In the genomic region with DNA sequence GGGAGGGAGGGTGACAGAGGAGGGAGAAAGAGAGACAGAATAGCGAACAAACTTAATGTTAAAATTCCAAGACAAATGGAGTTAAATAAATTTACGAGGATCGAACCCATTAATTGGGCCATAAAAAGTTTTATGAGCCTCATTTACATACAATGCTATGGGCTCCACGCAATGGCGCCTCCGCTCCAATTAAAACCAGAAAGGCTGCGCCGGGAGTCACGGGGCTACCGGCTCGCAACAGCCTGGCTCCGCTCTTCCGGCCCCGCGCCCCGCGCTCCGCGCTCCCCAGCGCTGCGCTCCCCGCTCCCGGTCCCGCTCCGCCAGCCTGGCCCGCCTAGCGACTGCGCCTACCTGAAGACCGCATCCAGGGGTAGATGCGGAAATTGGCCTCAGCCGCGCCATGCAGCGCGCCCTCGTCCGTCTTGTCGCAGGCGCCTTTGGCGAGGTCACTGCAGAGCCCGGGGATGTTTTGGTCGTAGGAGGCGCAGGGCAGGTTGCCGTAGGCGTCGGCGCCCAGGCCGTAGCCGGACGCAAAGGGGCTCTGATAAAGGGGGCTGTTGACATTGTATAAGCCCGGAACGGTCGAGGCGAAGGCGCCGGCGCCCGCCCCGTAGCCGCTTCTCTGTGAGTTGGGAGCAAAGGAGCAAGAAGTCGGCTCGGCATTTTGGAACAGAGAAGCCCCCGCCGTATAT, we compare ENCODE assay signal across 9 cellular contexts. TPM values are rescaled to one million over a fixed set of nuclear protein-coding genes. Genes with fewer than 3 reads are reported as not detected.
DNase-seq lines count a peak whose midpoint lies in the region; TF ChIP-seq lines count a peak whose summit lies in the region.
"Had no signal": no experiment of that assay in that cellular context is flagged by ENCODE, and none has a peak within 500 bp of the region (broad histone marks: within the 10 kb centered on the region; RNA-seq: fewer than 3 reads in every experiment).

No MANE protein-coding gene starts in this region.

- peak; percentile 19; the same call in 1 of the 2 replicates for TF ChIP-seq CTCF in LNCaP clone FGC (IDR thresholded peaks at IDR 0.05; ENCODE audit: control insufficient read depth, extremely low read depth, insufficient read depth)
- no peak for TF ChIP-seq CTCF in neural progenitor cell (IDR thresholded peaks at IDR 0.05)

- DNase-seq in CD8-positive, alpha-beta memory T cell, result no peak
- no peak for DNase-seq in LNCaP clone FGC (ENCODE audit: low read depth)
- peak; percentile 47 for DNase-seq in neural progenitor cell (ENCODE audit: low spot score)
- no peak for DNase-seq in cortex of kidney (lab: John Stamatoyannopoulos, UW)
- no peak for DNase-seq in GF-D8 (lab: John Stamatoyannopoulos, UW)
- no peak for DNase-seq in 8988T
- no peak for DNase-seq in SW 1271 (lab: John Stamatoyannopoulos, UW)

- H3K9ac ChIP-seq in neural progenitor cell, result no peak overlapping the region

- H3K4me3 ChIP-seq in CD8-positive, alpha-beta memory T cell (ENCODE audit: low read length), result no peak overlapping the region
- peak overlapping the region; percentile 28 for H3K4me3 ChIP-seq in LNCaP clone FGC (ENCODE audit: low read depth, low read length)
- H3K4me3 ChIP-seq in neural progenitor cell, result peak overlapping the region; percentile 18

- intact Hi-C loops in dendritic cell treated with granulocyte-macrophage colony-stimulating factor and Interleukin-4, amounts not matched to agents 40 ng/mL and 50 ng/mL, for 4 days (cut with micrococcal nuclease), result loop anchor here (10.0 kb wide), 1 partner anchor 61 kb away; a partner anchor contains a TSS

- POLR2A ChIA-PET in CD8-positive, alpha-beta memory T cell (lab: Charles Lee), result no interaction called here

- no peaks in the 10 kb centered on the region for H3K9me3 ChIP-seq in CD8-positive, alpha-beta memory T cell (ENCODE audit: low read length)
- no peaks in the 10 kb centered on the region for H3K9me3 ChIP-seq in neural progenitor cell (ENCODE audit: low read depth)

- H3K4me1 ChIP-seq in CD8-positive, alpha-beta memory T cell (ENCODE audit: insufficient read depth, low read length), result peaks cover 48% of the 10 kb centered on the region
- H3K4me1 ChIP-seq in neural progenitor cell, result no peaks in the 10 kb centered on the region

- H2AFZ ChIP-seq in neural progenitor cell (replicated peaks), result no peak overlapping the region

- peaks cover 88% of the 10 kb centered on the region for H3K27me3 ChIP-seq in CD8-positive, alpha-beta memory T cell (ENCODE audit: insufficient read depth, low read length, poor library complexity, severe bottlenecking)
- peaks cover 100% of the 10 kb centered on the region for H3K27me3 ChIP-seq in neural progenitor cell

- H3K27ac Mint-ChIP-seq in CD8-positive, alpha-beta memory T cell, result peak overlapping the region in 5 of 8 donors; percentile 38 to 89 (median 64)
- no peak overlapping the region for H3K27ac Mint-ChIP-seq in dendritic cell treated with granulocyte-macrophage colony-stimulating factor and Interleukin-4, amounts not matched to agents 40 ng/mL and 50 ng/mL, for 4 days
- no peak overlapping the region for H3K27ac Mint-ChIP-seq in neural progenitor cell

- H3K79me2 ChIP-seq in neural progenitor cell (ENCODE audit: low read depth), result no peaks in the 10 kb centered on the region

- H3K9me3 Mint-ChIP-seq in CD8-positive, alpha-beta memory T cell, result peaks cover 0 to 14% (median 0%) of the 10 kb centered on the region in 5 donors
- no peaks in the 10 kb centered on the region for H3K9me3 Mint-ChIP-seq in dendritic cell treated with granulocyte-macrophage colony-stimulating factor and Interleukin-4, amounts not matched to agents 40 ng/mL and 50 ng/mL, for 4 days
- peaks cover 23% of the 10 kb centered on the region for H3K9me3 Mint-ChIP-seq in neural progenitor cell

- peak overlapping the region; percentile 56 to 85 (median 72) for H3K4me3 Mint-ChIP-seq in CD8-positive, alpha-beta memory T cell
- H3K4me3 Mint-ChIP-seq in dendritic cell treated with granulocyte-macrophage colony-stimulating factor and Interleukin-4, amounts not matched to agents 40 ng/mL and 50 ng/mL, for 4 days, result peak overlapping the region; percentile 73
- H3K4me3 Mint-ChIP-seq in neural progenitor cell, result peak overlapping the region; percentile 68

- peaks cover 0 to 2% (median 0%) of the 10 kb centered on the region in 3 donors for H3K36me3 Mint-ChIP-seq in CD8-positive, alpha-beta memory T cell
- no peaks in the 10 kb centered on the region for H3K36me3 Mint-ChIP-seq in dendritic cell treated with granulocyte-macrophage colony-stimulating factor and Interleukin-4, amounts not matched to agents 40 ng/mL and 50 ng/mL, for 4 days (ENCODE audit: low read depth)
- H3K36me3 Mint-ChIP-seq in neural progenitor cell, result peaks cover 4% of the 10 kb centered on the region

- CTCF ChIA-PET in CD8-positive, alpha-beta memory T cell (lab: Charles Lee), result interaction anchor here (1.4 to 2.0 kb wide), 5 partner anchors 24 to 1263 kb away, joined by 3 to 8 read pairs (median 6); no protein-coding TSS in a partner anchor

- H3K36me3 ChIP-seq in CD8-positive, alpha-beta memory T cell (ENCODE audit: insufficient read depth, low read length), result no peaks in the 10 kb centered on the region
- no peaks in the 10 kb centered on the region for H3K36me3 ChIP-seq in neural progenitor cell

- peaks cover 74% of the 10 kb centered on the region for H4K20me1 ChIP-seq in neural progenitor cell (ENCODE audit: low read depth)

- H3K27ac ChIP-seq in CD8-positive, alpha-beta memory T cell (ENCODE audit: low read depth, low read length), result no peak overlapping the region
- no peak overlapping the region for H3K27ac ChIP-seq in neural progenitor cell

- H3K27me3 Mint-ChIP-seq in CD8-positive, alpha-beta memory T cell, result peaks cover 87 to 92% of the 10 kb centered on the region in 2 donors
- peaks cover 99% of the 10 kb centered on the region for H3K27me3 Mint-ChIP-seq in dendritic cell treated with granulocyte-macrophage colony-stimulating factor and Interleukin-4, amounts not matched to agents 40 ng/mL and 50 ng/mL, for 4 days
- H3K27me3 Mint-ChIP-seq in neural progenitor cell (ENCODE audit: insufficient read depth, low read depth), result peaks cover 93% of the 10 kb centered on the region

- H3K4me2 ChIP-seq in neural progenitor cell, result peak overlapping the region; percentile 53

- H3K4me1 Mint-ChIP-seq in CD8-positive, alpha-beta memory T cell, result peaks cover 49 to 71% (median 62%) of the 10 kb centered on the region in 3 donors
- H3K4me1 Mint-ChIP-seq in dendritic cell treated with granulocyte-macrophage colony-stimulating factor and Interleukin-4, amounts not matched to agents 40 ng/mL and 50 ng/mL, for 4 days (ENCODE audit: low read depth), result peaks cover 69% of the 10 kb centered on the region
- H3K4me1 Mint-ChIP-seq in neural progenitor cell, result peaks cover 10% of the 10 kb centered on the region

- no peaks in the 10 kb centered on the region for H3F3A ChIP-seq in neural progenitor cell (ENCODE audit: low read depth)

RNA-seq across cellular contexts. Expression of a gene that starts 0.5 kb away (rescaled TPM):
- not detected for total RNA-seq in CD8-positive, alpha-beta memory T cell
- polyA plus RNA-seq in CD8-positive, alpha-beta memory T cell, result not detected
- total RNA-seq in neural progenitor cell (ENCODE audit: low replicate concordance), result not detected in 2 replicates
- polyA plus RNA-seq: liver had no signal

RNA-seq across cellular contexts. Expression of a gene that starts 3.6 kb away (rescaled TPM):
- not detected for total RNA-seq in CD8-positive, alpha-beta memory T cell
- polyA plus RNA-seq in CD8-positive, alpha-beta memory T cell, result not detected
- not detected in 2 replicates for total RNA-seq in neural progenitor cell (ENCODE audit: low replicate concordance)

RNA-seq across cellular contexts. Expression of a gene that starts 8.4 kb away (rescaled TPM):
- not detected for total RNA-seq in CD8-positive, alpha-beta memory T cell
- not detected for polyA plus RNA-seq in CD8-positive, alpha-beta memory T cell
- not detected in 2 replicates for total RNA-seq in neural progenitor cell (ENCODE audit: low replicate concordance)
- polyA plus RNA-seq: liver had no signal

RNA-seq across cellular contexts. Expression of a gene that starts 9.4 kb away (rescaled TPM):
- total RNA-seq in CD8-positive, alpha-beta memory T cell, result not detected
- not detected for polyA plus RNA-seq in CD8-positive, alpha-beta memory T cell
- total RNA-seq in neural progenitor cell (ENCODE audit: low replicate concordance), result not detected in 2 replicates

RNA-seq across cellular contexts. Expression of a gene that starts 12.5 kb away (rescaled TPM):
- total RNA-seq in CD8-positive, alpha-beta memory T cell, result not detected
- polyA plus RNA-seq in CD8-positive, alpha-beta memory T cell, result not detected
- not detected in 2 replicates for total RNA-seq in neural progenitor cell (ENCODE audit: low replicate concordance)

Comparison
In these comparisons a context has a peak if more than half of its experiments do, and no peak if none do; other contexts are left out.
1. H3K27ac Mint-ChIP-seq: peak in CD8-positive, alpha-beta memory T cell (5 of 8); none in dendritic cell treated with granulocyte-macrophage colony-stimulating factor and Interleukin-4, amounts not matched to agents 40 ng/mL and 50 ng/mL, for 4 days (single experiment) and neural progenitor cell (single experiment).
2. Peak in every context shown above with its lines, with median percentiles within 50 percentile points of each other: H3K4me3 Mint-ChIP-seq.